ENCODE assay signal across 10 cellular contexts in the genomic region with DNA sequence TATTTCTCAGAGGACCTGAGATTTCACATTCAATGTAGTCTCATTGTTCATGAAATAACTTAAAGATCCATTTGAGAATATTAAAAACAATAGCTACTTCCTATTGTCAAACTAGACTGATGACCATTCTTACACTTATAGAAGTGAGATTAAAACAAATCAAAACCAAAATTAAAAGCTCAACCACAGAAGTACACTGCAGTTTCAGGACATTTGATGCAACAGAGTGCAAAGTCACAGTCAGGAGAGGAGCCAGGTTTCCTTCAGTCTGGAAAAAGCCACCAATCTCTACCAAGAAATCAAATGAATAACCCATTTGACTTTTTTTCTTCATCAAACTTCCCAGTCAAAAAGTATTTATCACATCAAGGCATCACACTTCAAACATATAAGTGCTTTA. TPM values are rescaled to one million over a fixed set of nuclear protein-coding genes. Genes with fewer than 3 reads are reported as not detected.
DNase-seq lines count a peak whose midpoint lies in the region; ATAC-seq, FAIRE-seq and TF ChIP-seq lines count a peak whose summit lies in the region.
"Had no signal": no experiment of that assay in that cellular context is flagged by ENCODE, and none has a peak within 500 bp of the region (broad histone marks: within the 10 kb centered on the region; RNA-seq: fewer than 3 reads in every experiment).

No MANE protein-coding gene starts in this region.

- peaks cover 48% of the 10 kb centered on the region for H3K4me1 ChIP-seq in DND-41 (ENCODE audit: insufficient read depth, low read length)
- peaks cover 32% of the 10 kb centered on the region for H3K4me1 ChIP-seq in PC-9 (replicated peaks; ENCODE audit: insufficient read depth)

- H3K4me3 Mint-ChIP-seq in immature natural killer cell, result peak overlapping the region; percentile 4 to 58 (median 34)

- H3K79me2 ChIP-seq in DND-41 (ENCODE audit: insufficient read depth, low read length) (peaks cover 40% of the 10 kb centered on the region), PC-9 (ENCODE audit: low read depth) (peaks cover 13% of the 10 kb centered on the region)

- DNase-seq in DND-41 (no peak), PC-9 (no peak), immature natural killer cell (no peak), NCI-H1092 (lab: John Stamatoyannopoulos, UW) (no peak), HTR-8/SVneo (ENCODE audit: insufficient read length, low spot score) (no peak), hepatic stellate cell (ENCODE audit: low spot score) (no peak)
- DNase-seq: NK-92 treated with Interleukin-12 subunit alpha and Interleukin-12 subunit beta, amount 100 ng/mL, for 24 hours had no signal

- no TSS peak for BruUV-seq in PC-9 (replicated peaks; lab: Mats Ljungman, UMichigan)

- H3K9ac ChIP-seq in DND-41 (ENCODE audit: low read depth, low read length), result 0 out of 2 replicates have a peak overlapping the region, but pooled peaks have one; percentile 26

- no peak for FAIRE-seq in HTR-8/SVneo (lab: Jason Lieb, UNC)

- no peaks in the 10 kb centered on the region for H3K36me3 ChIP-seq in DND-41 (ENCODE audit: insufficient read depth, low read length)
- no peaks in the 10 kb centered on the region for H3K36me3 ChIP-seq in PC-9 (ENCODE audit: low read depth)

- peaks cover 47 to 67% of the 10 kb centered on the region in 2 donors for H3K4me1 Mint-ChIP-seq in immature natural killer cell

- peaks cover 0 to 7% (median 6%) of the 10 kb centered on the region in 3 donors for H3K36me3 Mint-ChIP-seq in immature natural killer cell

- H3K27ac ChIP-seq in DND-41 (ENCODE audit: low read length) (peak overlapping the region; percentile 1; the same call in 1 of the 2 replicates), PC-9 (peak overlapping the region; percentile 93)

- H3K4me3 ChIP-seq in DND-41 (ENCODE audit: low read depth in 1 of 2, low read length in 2 of 2), result no peak overlapping the region
- peak overlapping the region; percentile 15; the same call in 1 of the 2 replicates for H3K4me3 ChIP-seq in PC-9

- H3K4me2 ChIP-seq in DND-41 (ENCODE audit: insufficient read depth, low read length) (no peak overlapping the region), PC-9 (peak overlapping the region; percentile 54)

- no peaks in the 10 kb centered on the region for H3K9me2 ChIP-seq in PC-9 (ENCODE audit: insufficient read depth)

- intact Hi-C loops in PC-9 (cut with micrococcal nuclease; ENCODE audit: unreplicated experiment), result loop anchor here (10.0 kb wide), 1 partner anchor 208 kb away; a partner anchor contains a TSS

- ATAC-seq in DND-41 (ENCODE audit: insufficient read depth, low read depth) (no peak), GM21423 (IDR thresholded peaks at IDR 0.05; ENCODE audit: unreplicated experiment) (peak; percentile 36), HG02759 (IDR thresholded peaks at IDR 0.05; ENCODE audit: unreplicated experiment) (no peak)

- peak overlapping the region; percentile 35 to 85 (median 72) for H3K27ac Mint-ChIP-seq in immature natural killer cell

- no peaks in the 10 kb centered on the region for H3K27me3 Mint-ChIP-seq in immature natural killer cell (ENCODE audit: low read depth in 3 of 3)

- H4K20me1 ChIP-seq in DND-41 (ENCODE audit: insufficient read depth, low read length) (no peaks in the 10 kb centered on the region), PC-9 (ENCODE audit: insufficient read depth) (no peaks in the 10 kb centered on the region)

- no peaks in the 10 kb centered on the region for H3K9me3 ChIP-seq in DND-41 (ENCODE audit: insufficient read depth, low read length, severe bottlenecking)
- H3K9me3 ChIP-seq in PC-9 (ENCODE audit: insufficient read depth, low read depth), result no peaks in the 10 kb centered on the region

- POLR2A ChIA-PET in PC-9 (lab: Charles Lee; ENCODE audit: unreplicated experiment), result interaction anchor here (0.6 kb wide), 1 partner anchor 988 kb away, joined by 6 read pairs; no protein-coding TSS in a partner anchor

- H3K9me3 Mint-ChIP-seq in immature natural killer cell, result no peaks in the 10 kb centered on the region

- H2AFZ ChIP-seq in DND-41 (ENCODE audit: low read depth, low read length), result no peak overlapping the region
- H2AFZ ChIP-seq in PC-9, result peak overlapping the region; percentile 52; the same call in 1 of the 2 replicates

- no peak for TF ChIP-seq CTCF in DND-41 (IDR thresholded peaks at IDR 0.05; ENCODE audit: borderline replicate concordance, extremely low read depth, low read length, poor library complexity, severe bottlenecking)
- no peak for TF ChIP-seq CTCF in PC-9 (conservative IDR thresholded peaks at IDR 0.05)

- H3F3A ChIP-seq in PC-9 (ENCODE audit: insufficient read depth, low read depth), result 0 out of 2 replicates have a peak, but pooled peaks cover 4% of the 10 kb centered on the region

- CTCF ChIA-PET in PC-9 (lab: Charles Lee), result no interaction called here

- H3K27me3 ChIP-seq in DND-41 (ENCODE audit: insufficient read depth, low read length, poor library complexity) (no peaks in the 10 kb centered on the region), PC-9 (ENCODE audit: insufficient read depth, low read depth) (no peaks in the 10 kb centered on the region)

RNA-seq across cellular contexts. Expression of a gene that starts 5.5 kb away (rescaled TPM):
- total RNA-seq in PC-9 (2021), result 26.3 and 26.4 TPM in 2 replicates
- polyA plus RNA-seq in immature natural killer cell, result 10 to 100 TPM; 40.9 to 89.3 (median 65.3) TPM

RNA-seq across cellular contexts. Expression of a gene that starts 5.6 kb away (rescaled TPM):
- total RNA-seq in PC-9 (2021), result 1.2 and 2.1 TPM in 2 replicates
- 1 to 10 TPM in 1 of 3 donors, not detected in 2; 1.0 TPM for polyA plus RNA-seq in immature natural killer cell
- total RNA-seq: activated CD8-positive, alpha-beta memory T cell treated with anti-CD3 and anti-CD28 coated beads for 36 hours had no signal
